In the genomic region with DNA sequence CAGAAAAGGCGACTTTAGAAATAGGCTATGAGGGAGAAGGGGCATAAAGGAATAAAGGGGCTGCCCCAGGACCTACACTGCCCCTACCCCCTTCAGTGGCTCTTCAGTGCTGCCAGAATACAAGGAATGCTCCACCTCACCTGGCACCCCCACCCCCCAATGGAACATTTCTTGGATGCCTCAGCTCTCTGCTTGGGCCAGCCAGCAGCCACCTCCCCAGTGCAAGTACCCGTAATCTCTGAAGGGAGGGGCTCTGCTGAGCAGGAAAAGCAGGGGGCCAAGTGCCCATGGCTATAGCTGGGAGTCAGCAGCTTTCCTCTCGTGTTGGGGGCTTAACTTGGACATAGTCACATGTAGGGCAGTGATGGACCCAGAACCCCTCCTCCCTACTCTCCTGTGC, we compare ENCODE assay signal across 15 cellular contexts. TPM values are rescaled to one million over a fixed set of nuclear protein-coding genes. Genes with fewer than 3 reads are reported as not detected.
DNase-seq lines count a peak whose midpoint lies in the region; ATAC-seq and TF ChIP-seq lines count a peak whose summit lies in the region.
"Had no signal": no experiment of that assay in that cellular context is flagged by ENCODE, and none has a peak within 500 bp of the region (broad histone marks: within the 10 kb centered on the region; RNA-seq: fewer than 3 reads in every experiment).

No MANE protein-coding gene starts in this region.

- H3K9me3 ChIP-seq in lower lobe of right lung (no peaks in the 10 kb centered on the region), thymus (ENCODE audit: control insufficient read depth) (no peaks in the 10 kb centered on the region)
- H3K9me3 ChIP-seq: spleen had no signal

- H3K4me3 Mint-ChIP-seq in activated T-cell treated with anti-CD3 and anti-CD28 coated beads, Interleukin-2, amount 50 U/mL, for 72 hours: no peak overlapping the region
- H3K4me3 Mint-ChIP-seq in activated T-cell treated with anti-CD3 and anti-CD28 coated beads, Interleukin-2, amount 50 U/mL, for 4 hours: no peak overlapping the region
- no peak overlapping the region for H3K4me3 Mint-ChIP-seq in WTC11
- H3K4me3 Mint-ChIP-seq: CD4-positive, alpha-beta memory T cell had no signal

- no peak for DNase-seq in activated T-cell treated with anti-CD3 and anti-CD28 coated beads, Interleukin-2, amount 50 U/mL, for 72 hours
- no peak for DNase-seq in activated T-cell treated with anti-CD3 and anti-CD28 coated beads, Interleukin-2, amount 50 U/mL, for 4 hours
- DNase-seq in WTC11 (ENCODE audit: low spot score): peak; percentile 23
- no peak for DNase-seq in lower lobe of right lung
- no peak for DNase-seq in mesenteric fat pad (ENCODE audit: low spot score)
- no peak for DNase-seq in COLO829 (ENCODE audit: low spot score)
- DNase-seq: activated gamma-delta T cell treated with Interleukin-2 at 50 U/mL for 16 hours; CD4-positive, alpha-beta memory T cell; midbrain; NCI-H1105 treated with DMSO at 0.1 percent for 48 hours; SHP77 treated with DMSO at 0.1 percent for 48 hours; spleen had no signal

- no peaks in the 10 kb centered on the region for H3K9me3 Mint-ChIP-seq in activated T-cell treated with anti-CD3 and anti-CD28 coated beads, Interleukin-2, amount 50 U/mL, for 72 hours
- no peaks in the 10 kb centered on the region for H3K9me3 Mint-ChIP-seq in activated T-cell treated with anti-CD3 and anti-CD28 coated beads, Interleukin-2, amount 50 U/mL, for 4 hours
- no peaks in the 10 kb centered on the region for H3K9me3 Mint-ChIP-seq in WTC11
- H3K9me3 Mint-ChIP-seq: CD4-positive, alpha-beta memory T cell had no signal

- POLR2A ChIA-PET in WTC11 (lab: Charles Lee): interaction anchor here (0.6 to 1.0 kb wide), 2 partner anchors 40 to 66 kb away, joined by 3 read pairs; no protein-coding TSS in a partner anchor

- H3K36me3 ChIP-seq in lower lobe of right lung (peaks cover 78% of the 10 kb centered on the region), thymus (ENCODE audit: control insufficient read depth, insufficient read depth) (peaks cover 51% of the 10 kb centered on the region)

- TF ChIP-seq CTCF in WTC11 (IDR thresholded peaks at IDR 0.05) (no peak), lower lobe of right lung (IDR thresholded peaks at IDR 0.05) (no peak)

- H3K4me3 ChIP-seq in lower lobe of right lung (no peak overlapping the region), thymus (ENCODE audit: low read length) (no peak overlapping the region)
- H3K4me3 ChIP-seq: spleen had no signal

- peak overlapping the region; percentile 3 for H3K27ac Mint-ChIP-seq in activated T-cell treated with anti-CD3 and anti-CD28 coated beads, Interleukin-2, amount 50 U/mL, for 72 hours
- H3K27ac Mint-ChIP-seq in WTC11: peak overlapping the region; percentile 62

- peaks cover 29% of the 10 kb centered on the region for H3K4me1 ChIP-seq in lower lobe of right lung
- H3K4me1 ChIP-seq in thymus (ENCODE audit: control insufficient read depth, insufficient read depth, low read length): peaks cover 11% of the 10 kb centered on the region
- H3K4me1 ChIP-seq: parathyroid adenoma had no signal

- no peaks in the 10 kb centered on the region for H3K27me3 Mint-ChIP-seq in activated T-cell treated with anti-CD3 and anti-CD28 coated beads, Interleukin-2, amount 50 U/mL, for 72 hours (ENCODE audit: low read depth)
- no peaks in the 10 kb centered on the region for H3K27me3 Mint-ChIP-seq in activated T-cell treated with anti-CD3 and anti-CD28 coated beads, Interleukin-2, amount 50 U/mL, for 4 hours (ENCODE audit: low read depth)
- no peaks in the 10 kb centered on the region for H3K27me3 Mint-ChIP-seq in WTC11 (ENCODE audit: low read depth)
- H3K27me3 Mint-ChIP-seq: CD4-positive, alpha-beta memory T cell had no signal

- H3K36me3 Mint-ChIP-seq in activated T-cell treated with anti-CD3 and anti-CD28 coated beads, Interleukin-2, amount 50 U/mL, for 72 hours (ENCODE audit: insufficient read depth in 2 of 2): peaks cover 3 to 23% of the 10 kb centered on the region in 2 donors
- peaks cover 24% of the 10 kb centered on the region for H3K36me3 Mint-ChIP-seq in activated T-cell treated with anti-CD3 and anti-CD28 coated beads, Interleukin-2, amount 50 U/mL, for 4 hours (ENCODE audit: insufficient read depth)
- H3K36me3 Mint-ChIP-seq in WTC11: peaks cover 35% of the 10 kb centered on the region

- intact Hi-C loops in lower lobe of right lung (cut with DNase I): no loop called here

- WGBS in thymus: 88% methylated on average over 3 of the region's 3 CpGs

- peaks cover 14% of the 10 kb centered on the region for H3K4me1 Mint-ChIP-seq in activated T-cell treated with anti-CD3 and anti-CD28 coated beads, Interleukin-2, amount 50 U/mL, for 72 hours (ENCODE audit: low read depth)
- H3K4me1 Mint-ChIP-seq in activated T-cell treated with anti-CD3 and anti-CD28 coated beads, Interleukin-2, amount 50 U/mL, for 4 hours (ENCODE audit: low read depth): no peaks in the 10 kb centered on the region
- peaks cover 20% of the 10 kb centered on the region for H3K4me1 Mint-ChIP-seq in WTC11

- ATAC-seq in activated T-cell treated with anti-CD3 and anti-CD28 coated beads, Interleukin-2, amount 50 U/mL, for 72 hours (replicated peaks in 1 of 2): no peak
- ATAC-seq in activated T-cell treated with anti-CD3 and anti-CD28 coated beads, Interleukin-2, amount 50 U/mL, for 4 hours: no peak
- ATAC-seq in WTC11 (no peak), lower lobe of right lung (peak; percentile 13 to 31), GM18519 (IDR thresholded peaks at IDR 0.05; ENCODE audit: low FRiP score, unreplicated experiment) (no peak)

- H3K27ac ChIP-seq in lower lobe of right lung (no peak overlapping the region), thymus (ENCODE audit: low read depth) (peak overlapping the region; percentile 43)
- H3K27ac ChIP-seq: parathyroid adenoma had no signal

- CTCF ChIA-PET in WTC11 (lab: Charles Lee): interaction anchor here (0.7 to 2.8 kb wide), 7 partner anchors 10 to 496 kb away, joined by 3 to 24 read pairs (median 6); a partner anchor contains a TSS

- H3K27me3 ChIP-seq in lower lobe of right lung (ENCODE audit: low read depth): no peaks in the 10 kb centered on the region
- H3K27me3 ChIP-seq in thymus (ENCODE audit: control insufficient read depth, insufficient read depth): no peaks in the 10 kb centered on the region
- H3K27me3 ChIP-seq: spleen had no signal

TF ChIP-seq in WTC11, 78 proteins besides CTCF, POLR2A, EP300 and RAD21:
- TF ChIP-seq ZNF396 (CRISPR knock-in tag; IDR thresholded peaks at IDR 0.05; ENCODE audit: borderline replicate concordance) (no peak), FOXJ3 (CRISPR knock-in tag; IDR thresholded peaks at IDR 0.05; ENCODE audit: borderline replicate concordance) (no peak), CBFB (CRISPR knock-in tag; IDR thresholded peaks at IDR 0.05; ENCODE audit: low read depth) (no peak)
- TF ChIP-seq, protein P1, sequence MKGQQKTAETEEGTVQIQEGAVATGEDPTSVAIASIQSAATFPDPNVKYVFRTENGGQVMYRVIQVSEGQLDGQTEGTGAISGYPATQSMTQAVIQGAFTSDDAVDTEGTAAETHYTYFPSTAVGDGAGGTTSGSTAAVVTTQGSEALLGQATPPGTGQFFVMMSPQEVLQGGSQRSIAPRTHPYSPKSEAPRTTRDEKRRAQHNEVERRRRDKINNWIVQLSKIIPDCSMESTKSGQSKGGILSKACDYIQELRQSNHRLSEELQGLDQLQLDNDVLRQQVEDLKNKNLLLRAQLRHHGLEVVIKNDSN (CRISPR knock-in tag; IDR thresholded peaks at IDR 0.05): no peak
- TF ChIP-seq, protein P2, sequence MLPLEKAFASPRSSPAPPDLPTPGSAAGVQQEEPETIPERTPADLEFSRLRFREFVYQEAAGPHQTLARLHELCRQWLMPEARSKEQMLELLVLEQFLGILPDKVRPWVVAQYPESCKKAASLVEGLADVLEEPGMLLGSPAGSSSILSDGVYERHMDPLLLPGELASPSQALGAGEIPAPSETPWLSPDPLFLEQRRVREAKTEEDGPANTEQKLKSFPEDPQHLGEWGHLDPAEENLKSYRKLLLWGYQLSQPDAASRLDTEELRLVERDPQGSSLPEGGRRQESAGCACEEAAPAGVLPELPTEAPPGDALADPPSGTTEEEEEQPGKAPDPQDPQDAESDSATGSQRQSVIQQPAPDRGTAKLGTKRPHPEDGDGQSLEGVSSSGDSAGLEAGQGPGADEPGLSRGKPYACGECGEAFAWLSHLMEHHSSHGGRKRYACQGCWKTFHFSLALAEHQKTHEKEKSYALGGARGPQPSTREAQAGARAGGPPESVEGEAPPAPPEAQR (CRISPR knock-in tag; IDR thresholded peaks at IDR 0.05): no peak
TF ChIP-seq in WTC11: peak in this region for 0.

RNA-seq across cellular contexts. Expression of a gene that starts 33.3 kb away (rescaled TPM):
- 100 to 1,000 TPM; 128 to 154 TPM for total RNA-seq in activated T-cell treated with anti-CD3 and anti-CD28 coated beads, Interleukin-2, amount 50 U/mL, for 72 hours
- 10 to 100 TPM; 53.0 to 64.9 (median 64.5) TPM for total RNA-seq in activated T-cell treated with anti-CD3 and anti-CD28 coated beads, Interleukin-2, amount 50 U/mL, for 4 hours
- total RNA-seq in WTC11 (2021) (103 to 114 TPM (median 108 TPM) in 3 replicates), lower lobe of right lung (112 TPM), mesenteric fat pad (81.2 TPM)
- 29.8 TPM for polyA plus RNA-seq in thymus

RNA-seq across cellular contexts. Expression of a gene that starts 49.0 kb away (rescaled TPM):
- total RNA-seq in activated T-cell treated with anti-CD3 and anti-CD28 coated beads, Interleukin-2, amount 50 U/mL, for 72 hours: 100 to 1,000 TPM; 661 to 679 TPM
- 1,000 to 10,000 TPM in 1 of 3 donors, 100 to 1,000 TPM in 2; 885 to 1,118 (median 953) TPM for total RNA-seq in activated T-cell treated with anti-CD3 and anti-CD28 coated beads, Interleukin-2, amount 50 U/mL, for 4 hours
- total RNA-seq in WTC11 (2021): 971 to 1,064 TPM (median 1,005 TPM) in 3 replicates
- total RNA-seq in lower lobe of right lung: 319 TPM
- 263 TPM for polyA plus RNA-seq in thymus
- total RNA-seq in mesenteric fat pad: 570 TPM

Comparison
In these comparisons a context has a peak if more than half of its experiments do, and no peak if none do; other contexts are left out.
1. ATAC-seq: peak in lower lobe of right lung (2 of 2); none in activated T-cell treated with anti-CD3 and anti-CD28 coated beads, Interleukin-2, amount 50 U/mL, for 72 hours (0 of 2), activated T-cell treated with anti-CD3 and anti-CD28 coated beads, Interleukin-2, amount 50 U/mL, for 4 hours (0 of 2), WTC11 (single experiment) and GM18519 (single experiment).